ENCODE assay signal across 9 cellular contexts in the genomic region with DNA sequence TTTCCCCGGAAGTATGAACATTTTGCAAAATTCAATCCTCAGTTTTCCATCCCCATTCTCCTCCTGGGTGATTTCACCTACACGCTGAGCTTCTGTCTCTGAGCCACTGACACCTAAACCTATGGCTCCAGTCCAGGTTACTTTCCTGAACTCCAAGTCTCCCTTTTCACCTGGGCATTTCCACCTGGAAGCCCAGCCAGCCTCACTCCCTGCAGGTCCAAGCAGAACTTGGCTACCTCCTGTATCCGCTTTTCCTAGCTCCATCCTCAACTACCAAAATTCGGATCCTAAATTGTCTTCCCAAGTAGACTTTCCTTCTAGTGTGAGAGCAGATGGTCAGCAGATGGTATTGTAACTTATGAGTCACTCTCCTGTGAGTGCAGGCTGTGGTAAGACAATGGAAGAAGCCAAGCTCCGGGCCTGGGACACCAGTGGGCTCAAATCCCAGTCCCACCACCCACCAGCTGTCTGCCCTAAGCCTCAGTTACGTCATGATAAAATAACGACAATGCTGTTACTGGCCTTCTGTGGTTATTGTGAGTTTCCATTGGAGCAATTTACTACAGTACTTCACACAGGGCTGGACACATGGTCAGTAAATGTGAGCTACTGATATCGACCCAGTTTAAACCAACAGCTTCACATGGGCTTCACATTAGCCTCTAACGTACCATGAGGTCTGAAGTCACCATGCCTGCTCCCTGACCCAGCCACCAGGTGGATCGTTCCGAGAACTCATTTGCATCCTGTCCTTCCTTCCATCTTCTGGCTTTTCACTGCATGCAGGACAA. TPM values are rescaled to one million over a fixed set of nuclear protein-coding genes. Genes with fewer than 3 reads are reported as not detected.
A peak's percentile ranks its signal among the peaks of the same experiment; 100 is the strongest.
DNase-seq lines count a peak whose midpoint lies in the region; ATAC-seq and TF ChIP-seq lines count a peak whose summit lies in the region.
"Had no signal": no experiment of that assay in that cellular context is flagged by ENCODE, and none has a peak within 500 bp of the region (broad histone marks: within the 10 kb centered on the region; RNA-seq: fewer than 3 reads in every experiment).

No MANE protein-coding gene starts in this region.

- no peaks in the 10 kb centered on the region for H3K9me3 ChIP-seq in colonic mucosa
- H3K9me3 ChIP-seq in naive thymus-derived CD4-positive, alpha-beta T cell (ENCODE audit: control insufficient read depth in 2 of 3, low read length in 3 of 3): no peaks in the 10 kb centered on the region

- intact Hi-C loops in colonic mucosa (cut with DNase I): no loop called here
- intact Hi-C loops in naive thymus-derived CD4-positive, alpha-beta T cell (cut with micrococcal nuclease): no loop called here

- H3K27ac ChIP-seq in colonic mucosa: no peak overlapping the region
- no peak overlapping the region for H3K27ac ChIP-seq in naive thymus-derived CD4-positive, alpha-beta T cell (ENCODE audit: low read depth, low read length)

- peak; percentile 57 for DNase-seq in COLO668 (lab: John Stamatoyannopoulos, UW; ENCODE audit: unreplicated experiment)
- peak; percentile 51 for DNase-seq in NCI-H510A (lab: John Stamatoyannopoulos, UW)
- DNase-seq in colonic mucosa: peak; percentile 30
- no peak for DNase-seq in naive thymus-derived CD4-positive, alpha-beta T cell
- DNase-seq in NOMO-1 (lab: John Stamatoyannopoulos, UW; ENCODE audit: unreplicated experiment in 2 of 2): no peak

- no peaks in the 10 kb centered on the region for H3K27me3 ChIP-seq in colonic mucosa
- no peaks in the 10 kb centered on the region for H3K27me3 ChIP-seq in naive thymus-derived CD4-positive, alpha-beta T cell (ENCODE audit: control insufficient read depth in 2 of 2, insufficient read depth in 2 of 2, low read length in 2 of 2)

- H3K4me1 Mint-ChIP-seq in naive thymus-derived CD4-positive, alpha-beta T cell: peaks cover 10 to 32% (median 26%) of the 10 kb centered on the region in 7 donors

- POLR2A ChIA-PET in naive thymus-derived CD4-positive, alpha-beta T cell (lab: Charles Lee): interaction anchor here (1.1 to 1.6 kb wide), 3 partner anchors 8 to 55 kb away, joined by 3 to 5 read pairs (median 3); no protein-coding TSS in a partner anchor

- peaks cover 0 to 2% (median 0%) of the 10 kb centered on the region in 5 donors for H3K27me3 Mint-ChIP-seq in naive thymus-derived CD4-positive, alpha-beta T cell

- TF ChIP-seq CTCF in colonic mucosa (IDR thresholded peaks at IDR 0.05): no peak

- ATAC-seq in naive thymus-derived CD4-positive, alpha-beta T cell: no peak
- no peak for ATAC-seq in HG03354 (IDR thresholded peaks at IDR 0.05; ENCODE audit: poor library complexity, severe bottlenecking, unreplicated experiment)
- ATAC-seq in HG03139 (IDR thresholded peaks at IDR 0.05; ENCODE audit: unreplicated experiment): no peak
- no peak for ATAC-seq in HG03342 (IDR thresholded peaks at IDR 0.05; ENCODE audit: unreplicated experiment)

- H3K4me3 ChIP-seq in colonic mucosa: no peak overlapping the region
- H3K4me3 ChIP-seq in naive thymus-derived CD4-positive, alpha-beta T cell (ENCODE audit: low read length): no peak overlapping the region

- peaks cover 0 to 51% (median 10%) of the 10 kb centered on the region in 5 donors for H3K36me3 Mint-ChIP-seq in naive thymus-derived CD4-positive, alpha-beta T cell

- no peaks in the 10 kb centered on the region for H3K4me1 ChIP-seq in colonic mucosa
- no peaks in the 10 kb centered on the region for H3K4me1 ChIP-seq in naive thymus-derived CD4-positive, alpha-beta T cell (ENCODE audit: control insufficient read depth in 2 of 2, insufficient read depth in 2 of 2, low read length in 2 of 2)

- H3K27ac Mint-ChIP-seq in naive thymus-derived CD4-positive, alpha-beta T cell: peak overlapping the region in 8 of 9 donors; percentile 38 to 89 (median 58)
- H3K27ac Mint-ChIP-seq: T-helper 1 cell treated with Interleukin-12 subunit alpha and Interleukin-12 subunit beta and Interleukin-4 antibody, amounts not matched to agents 30 μg/mL and 1 μg/mL, for 36 hours had no signal

- H3K4me3 Mint-ChIP-seq in naive thymus-derived CD4-positive, alpha-beta T cell: no peak overlapping the region
- H3K4me3 Mint-ChIP-seq: T-helper 1 cell treated with Interleukin-12 subunit alpha and Interleukin-12 subunit beta and Interleukin-4 antibody, amounts not matched to agents 30 μg/mL and 1 μg/mL, for 36 hours had no signal

- no peaks in the 10 kb centered on the region for H3K36me3 ChIP-seq in colonic mucosa
- H3K36me3 ChIP-seq in naive thymus-derived CD4-positive, alpha-beta T cell (ENCODE audit: control insufficient read depth in 2 of 3, insufficient read depth in 3 of 3, low read length in 3 of 3): peaks cover 0 to 68% (median 4%) of the 10 kb centered on the region in 3 experiments

- no peaks in the 10 kb centered on the region for H3K9me3 Mint-ChIP-seq in naive thymus-derived CD4-positive, alpha-beta T cell
- H3K9me3 Mint-ChIP-seq: T-helper 1 cell treated with Interleukin-12 subunit alpha and Interleukin-12 subunit beta and Interleukin-4 antibody, amounts not matched to agents 30 μg/mL and 1 μg/mL, for 36 hours had no signal

- CTCF ChIA-PET in naive thymus-derived CD4-positive, alpha-beta T cell (lab: Charles Lee): no interaction called here

- H3K9ac ChIP-seq in colonic mucosa (ENCODE audit: low read depth in 2 of 2, low read length in 2 of 2): no peak overlapping the region

RNA-seq across cellular contexts. Expression of a gene that starts 33.3 kb away (rescaled TPM):
- 10 to 100 TPM; 17.5 to 48.8 TPM for total RNA-seq in colonic mucosa
- 100 to 1,000 TPM in 1 of 5 experiments, 10 to 100 TPM in 4; 10.0 to 224 (median 60.1) TPM for total RNA-seq in naive thymus-derived CD4-positive, alpha-beta T cell
- 100 to 1,000 TPM in 1 of 2 donors, 10 to 100 TPM in 1; 91.1 to 180 TPM for polyA plus RNA-seq in naive thymus-derived CD4-positive, alpha-beta T cell

Comparison
In these comparisons a context has a peak if more than half of its experiments do, and no peak if none do; other contexts are left out.
1. DNase-seq: peak in COLO668 (single experiment), NCI-H510A (single experiment) and colonic mucosa (single experiment); none in naive thymus-derived CD4-positive, alpha-beta T cell (0 of 9) and NOMO-1 (0 of 2).